ENCODE assay signal across 9 cellular contexts in the genomic region with DNA sequence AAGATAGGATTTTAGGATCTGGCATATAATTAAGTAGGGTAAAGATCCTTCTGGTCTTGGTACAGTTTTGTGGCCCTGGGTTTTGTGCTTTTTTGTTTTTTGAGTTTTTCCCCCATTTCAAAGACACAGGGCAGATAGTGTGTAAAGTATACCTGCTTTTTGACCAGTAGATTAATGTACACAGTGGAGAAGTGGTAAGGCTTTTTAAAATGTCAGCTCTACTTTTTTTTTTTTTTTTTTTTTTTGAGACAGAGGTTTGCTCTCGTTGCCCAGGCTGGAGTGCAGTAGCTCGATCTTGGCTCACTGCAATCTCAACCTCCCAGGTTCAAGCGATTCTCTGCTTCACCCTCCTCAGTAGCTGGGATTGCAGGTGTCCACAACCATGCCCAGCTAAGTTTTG. TPM values are rescaled to one million over a fixed set of nuclear protein-coding genes. Genes with fewer than 3 reads are reported as not detected.
A peak's percentile ranks its signal among the peaks of the same experiment; 100 is the strongest.
DNase-seq lines count a peak whose midpoint lies in the region; ATAC-seq and TF ChIP-seq lines count a peak whose summit lies in the region.
"Had no signal": no experiment of that assay in that cellular context is flagged by ENCODE, and none has a peak within 500 bp of the region (broad histone marks: within the 10 kb centered on the region; RNA-seq: fewer than 3 reads in every experiment).

No MANE protein-coding gene starts in this region.

- peak overlapping the region; percentile 19 for H3K4me3 Mint-ChIP-seq in T-helper 1 cell treated with Interleukin-12 subunit alpha and Interleukin-12 subunit beta and Interleukin-4 antibody, amounts not matched to agents 30 μg/mL and 1 μg/mL, for 36 hours
- H3K4me3 Mint-ChIP-seq in effector memory CD8-positive, alpha-beta T cell, result peak overlapping the region; percentile 97 to 99
- peak overlapping the region; percentile 97 for H3K4me3 Mint-ChIP-seq in osteocyte (ENCODE audit: unreplicated experiment)

- DNase-seq in T-helper 1 cell, result no peak
- no peak for DNase-seq in NB4 (ENCODE audit: low read depth)
- DNase-seq in effector memory CD8-positive, alpha-beta T cell, result no peak
- DNase-seq in osteocyte (ENCODE audit: extremely low spot score, unreplicated experiment), result no peak
- no peak for DNase-seq in NCI-H1048 (lab: John Stamatoyannopoulos, UW)
- DNase-seq in NCI-H82 (lab: John Stamatoyannopoulos, UW), result no peak
- DNase-seq in EL, result no peak
- DNase-seq: stomach had no signal

- peak overlapping the region; percentile 27 for H3K27ac Mint-ChIP-seq in T-helper 1 cell treated with Interleukin-12 subunit alpha and Interleukin-12 subunit beta and Interleukin-4 antibody, amounts not matched to agents 30 μg/mL and 1 μg/mL, for 36 hours
- peak overlapping the region; percentile 20 to 60 for H3K27ac Mint-ChIP-seq in effector memory CD8-positive, alpha-beta T cell
- H3K27ac Mint-ChIP-seq in osteocyte (ENCODE audit: unreplicated experiment), result peak overlapping the region; percentile 28

- peaks cover 40% of the 10 kb centered on the region for H3K4me1 Mint-ChIP-seq in T-helper 1 cell treated with Interleukin-12 subunit alpha and Interleukin-12 subunit beta and Interleukin-4 antibody, amounts not matched to agents 30 μg/mL and 1 μg/mL, for 36 hours (ENCODE audit: low read depth)
- peaks cover 48 to 73% of the 10 kb centered on the region in 2 donors for H3K4me1 Mint-ChIP-seq in effector memory CD8-positive, alpha-beta T cell (ENCODE audit: low read depth in 2 of 2)
- peaks cover 62% of the 10 kb centered on the region for H3K4me1 Mint-ChIP-seq in osteocyte (ENCODE audit: unreplicated experiment)

- peaks cover 33% of the 10 kb centered on the region for H3K36me3 Mint-ChIP-seq in T-helper 1 cell treated with Interleukin-12 subunit alpha and Interleukin-12 subunit beta and Interleukin-4 antibody, amounts not matched to agents 30 μg/mL and 1 μg/mL, for 36 hours (ENCODE audit: low read depth)
- H3K36me3 Mint-ChIP-seq in effector memory CD8-positive, alpha-beta T cell (ENCODE audit: insufficient read depth), result peaks cover 45% of the 10 kb centered on the region
- H3K36me3 Mint-ChIP-seq in osteocyte (ENCODE audit: unreplicated experiment), result peaks cover 6% of the 10 kb centered on the region

- no peaks in the 10 kb centered on the region for H3K9me3 Mint-ChIP-seq in T-helper 1 cell treated with Interleukin-12 subunit alpha and Interleukin-12 subunit beta and Interleukin-4 antibody, amounts not matched to agents 30 μg/mL and 1 μg/mL, for 36 hours
- no peaks in the 10 kb centered on the region for H3K9me3 Mint-ChIP-seq in effector memory CD8-positive, alpha-beta T cell
- H3K9me3 Mint-ChIP-seq in osteocyte (ENCODE audit: unreplicated experiment), result no peaks in the 10 kb centered on the region

- H3K27me3 Mint-ChIP-seq in T-helper 1 cell treated with Interleukin-12 subunit alpha and Interleukin-12 subunit beta and Interleukin-4 antibody, amounts not matched to agents 30 μg/mL and 1 μg/mL, for 36 hours (ENCODE audit: low read depth), result no peaks in the 10 kb centered on the region
- no peaks in the 10 kb centered on the region for H3K27me3 Mint-ChIP-seq in effector memory CD8-positive, alpha-beta T cell
- H3K27me3 Mint-ChIP-seq in osteocyte (ENCODE audit: unreplicated experiment), result no peaks in the 10 kb centered on the region

- no peak for ATAC-seq in effector memory CD8-positive, alpha-beta T cell (replicated peaks)

- TF ChIP-seq CTCF in NB4 (IDR thresholded peaks at IDR 0.05; ENCODE audit: low read depth, low read length) (no peak), osteocyte (IDR thresholded peaks at IDR 0.05) (no peak)

- peak overlapping the region; percentile 86 for H3K4me3 ChIP-seq in NB4 (ENCODE audit: low read depth, low read length)

- no peak for TF ChIP-seq POLR2A in NB4 (IDR thresholded peaks at IDR 0.05; ENCODE audit: extremely low read depth, insufficient read length)

RNA-seq across cellular contexts. Expression of gene EP300, which starts 4.0 kb away (rescaled TPM):
- total RNA-seq in osteocyte, result 74.8 and 83.4 TPM in 2 replicates

Comparison
In these comparisons a context has a peak if more than half of its experiments do, and no peak if none do; other contexts are left out.
1. H3K4me3 Mint-ChIP-seq: peak in every context shown above with its lines; median percentile 98 in effector memory CD8-positive, alpha-beta T cell; 97 in osteocyte; 19 in T-helper 1 cell treated with Interleukin-12 subunit alpha and Interleukin-12 subunit beta and Interleukin-4 antibody, amounts not matched to agents 30 μg/mL and 1 μg/mL, for 36 hours.